ENCODE assay signal across 28 cellular contexts in the genomic region with DNA sequence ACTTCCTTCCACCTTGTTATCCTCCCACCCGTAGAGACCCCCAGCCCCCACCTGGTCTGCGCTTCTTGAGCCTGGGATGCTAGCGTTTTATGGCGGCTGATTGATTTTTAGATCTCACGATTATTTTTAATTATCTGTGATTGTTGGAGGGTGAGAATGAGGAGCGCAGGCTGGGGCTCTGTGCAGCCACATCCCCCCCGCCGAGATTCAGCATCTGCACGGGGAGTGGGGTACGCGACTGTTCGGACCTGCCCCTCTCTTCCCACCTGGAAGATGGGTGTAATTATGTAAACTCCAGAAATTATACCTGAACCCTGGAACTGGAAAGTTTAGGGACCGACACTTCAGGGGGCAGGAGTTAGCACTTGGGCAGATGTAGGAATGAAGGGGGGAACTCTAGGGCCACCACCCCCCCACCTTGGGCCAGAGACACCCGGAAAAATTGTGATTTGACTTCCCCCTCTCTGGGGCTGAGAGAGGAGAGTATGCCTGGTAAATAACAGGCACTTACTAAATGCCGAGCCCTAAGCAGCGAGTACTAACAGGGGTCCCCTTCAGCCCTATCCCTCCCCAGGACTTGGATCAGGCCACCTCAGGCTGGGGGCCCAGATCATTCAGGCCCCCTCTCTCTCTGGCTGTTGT. TPM values are rescaled to one million over a fixed set of nuclear protein-coding genes. Genes with fewer than 3 reads are reported as not detected.
"Had no signal": no experiment of that assay in that cellular context is flagged by ENCODE, and none has a peak within 500 bp of the region (broad histone marks: within the 10 kb centered on the region; RNA-seq: fewer than 3 reads in every experiment).

No MANE protein-coding gene starts in this region.

- H3K9me3 ChIP-seq: heart right ventricle, lower lobe of right lung, mucosa of descending colon, sigmoid colon, transverse colon had no signal

- ATAC-seq: activated CD4-positive, alpha-beta T cell treated with anti-CD3 and anti-CD28 coated beads for 36 hours; heart right ventricle; left lobe of liver; lower lobe of right lung; mucosa of descending colon; stimulated activated memory B cell treated with anti-CD40 and anti-IgM and Interleukin-4, amounts not matched to agents 10 μg/mL and 1 μg/mL and 100 μg/mL, for 72 hours; WTC11 had no signal

- H3K36me3 Mint-ChIP-seq: stimulated activated memory B cell treated with anti-CD40 and anti-IgM and Interleukin-4, amounts not matched to agents 10 μg/mL and 1 μg/mL and 100 μg/mL, for 72 hours; WTC11 had no signal

- H3K27ac Mint-ChIP-seq: activated CD4-positive, alpha-beta T cell treated with anti-CD3 and anti-CD28 coated beads for 36 hours; dendritic cell treated with granulocyte-macrophage colony-stimulating factor and Interleukin-4, amounts not matched to agents 40 ng/mL and 50 ng/mL, for 4 days; stimulated activated memory B cell treated with anti-CD40 and anti-IgM and Interleukin-4, amounts not matched to agents 10 μg/mL and 1 μg/mL and 100 μg/mL, for 72 hours; WTC11 had no signal

- H3K4me3 ChIP-seq: cardiac muscle cell, heart right ventricle, lower lobe of right lung, mucosa of descending colon, sigmoid colon, smooth muscle cell, transverse colon had no signal

- H3K36me3 ChIP-seq: cardiac muscle cell, heart right ventricle, lower lobe of right lung, sigmoid colon, transverse colon had no signal

- DNase-seq: activated CD4-positive, alpha-beta T cell treated with anti-CD3 and anti-CD28 coated beads for 36 hours; activated CD4-positive, alpha-beta T cell treated with anti-CD3 and anti-CD28 coated beads, Interleukin-2, amount 50 U/mL, for 48 hours; activated naive CD4-positive, alpha-beta T cell treated with Interleukin-2 at 50 U/mL for 16 hours; activated T-cell treated with anti-CD3 and anti-CD28 coated beads, Interleukin-2, amount 50 U/mL, for 48 hours; amygdala; effector CD4-positive, alpha-beta T cell; heart right ventricle; lower lobe of right lung; mesendoderm; mucosa of descending colon; retina; sigmoid colon; stimulated activated CD4-positive, alpha-beta T cell treated with anti-CD3 and anti-CD28 coated beads, Interleukin-15, amount 100 ng/mL, for 24 hours; T-helper 9 cell; transverse colon had no signal

- H3K4me3 Mint-ChIP-seq: activated CD4-positive, alpha-beta T cell treated with anti-CD3 and anti-CD28 coated beads for 36 hours; dendritic cell treated with granulocyte-macrophage colony-stimulating factor and Interleukin-4, amounts not matched to agents 40 ng/mL and 50 ng/mL, for 4 days; neural crest cell; stimulated activated memory B cell treated with anti-CD40 and anti-IgM and Interleukin-4, amounts not matched to agents 10 μg/mL and 1 μg/mL and 100 μg/mL, for 72 hours; WTC11 had no signal

- H3K4me2 ChIP-seq: smooth muscle cell had no signal

- H3K27ac ChIP-seq: cardiac muscle cell, heart right ventricle, lower lobe of right lung, sigmoid colon, transverse colon had no signal

- H3K9me3 Mint-ChIP-seq: dendritic cell treated with granulocyte-macrophage colony-stimulating factor and Interleukin-4, amounts not matched to agents 40 ng/mL and 50 ng/mL, for 4 days; neural crest cell; stimulated activated memory B cell treated with anti-CD40 and anti-IgM and Interleukin-4, amounts not matched to agents 10 μg/mL and 1 μg/mL and 100 μg/mL, for 72 hours; WTC11 had no signal

RNA-seq across cellular contexts. Expression of gene ONECUT3, which starts 1.8 kb away (rescaled TPM):
- total RNA-seq: activated CD4-positive, alpha-beta T cell treated with anti-CD3 and anti-CD28 coated beads for 36 hours; cardiac muscle cell; epithelial cell of proximal tubule; fibroblast of villous mesenchyme; heart right ventricle; kidney; lower lobe of right lung; mucosa of descending colon; osteoblast; posterior vena cava; sigmoid colon; smooth muscle cell; temporal lobe; transverse colon had no signal
- polyA plus RNA-seq: cardiac muscle cell, heart right ventricle, sigmoid colon, smooth muscle cell had no signal
